In genomic region chr10:81036257-81036656, GRCh38 we compare ENCODE assay signal across 16 cellular contexts.
DNase-seq lines count a peak whose midpoint lies in the region; ATAC-seq and TF ChIP-seq lines count a peak whose summit lies in the region.
"Had no signal": no experiment of that assay in that cellular context is flagged by ENCODE, and none has a peak within 500 bp of the region (broad histone marks: within the 10 kb centered on the region; RNA-seq: fewer than 3 reads in every experiment).

No MANE protein-coding gene starts in this region.

- TF ChIP-seq POLR2A in ovary (IDR thresholded peaks at IDR 0.05): no peak

- no peak for TF ChIP-seq EP300 in ovary (IDR thresholded peaks at IDR 0.05)

- no peaks in the 10 kb centered on the region for H3K4me1 ChIP-seq in ovary (ENCODE audit: insufficient read depth)
- H3K4me1 ChIP-seq: vagina had no signal

- H3K9me3 ChIP-seq in ovary: no peaks in the 10 kb centered on the region
- H3K9me3 ChIP-seq: vagina had no signal

- no peaks in the 10 kb centered on the region for H3K36me3 ChIP-seq in ovary
- H3K36me3 ChIP-seq: vagina had no signal

- H3K4me3 ChIP-seq in ovary: no peak overlapping the region
- H3K4me3 ChIP-seq: skin epidermis, vagina had no signal

- WGBS in ovary, 3 donors: 46 to 72% (median 67%) methylated on average over 3 of the region's 3 CpGs

- TF ChIP-seq CTCF in ovary (IDR thresholded peaks at IDR 0.05): no peak

- intact Hi-C loops in ovary (cut with DNase I): no loop called here

- H3K27ac ChIP-seq in ovary: no peak overlapping the region
- H3K27ac ChIP-seq: skin epidermis, vagina had no signal

- ATAC-seq in GM18861 (IDR thresholded peaks at IDR 0.05; ENCODE audit: unreplicated experiment) (peak; percentile 74), GM21367 (IDR thresholded peaks at IDR 0.05; ENCODE audit: unreplicated experiment) (peak; percentile 83), HG02943 (IDR thresholded peaks at IDR 0.05; ENCODE audit: low read depth, unreplicated experiment) (peak; percentile 47), HG03558 (IDR thresholded peaks at IDR 0.05; ENCODE audit: extremely low read depth, unreplicated experiment) (peak; percentile 74)
- ATAC-seq: activated CD8-positive, alpha-beta T cell treated with anti-CD3 and anti-CD28 coated beads for 36 hours; activated naive CD8-positive, alpha-beta T cell treated with anti-CD3 and anti-CD28 coated beads, Interleukin-2, amount 50 U/mL, for 24 hours; natural killer cell treated with Interleukin-12 subunit alpha and Interleukin-12 subunit beta and Interleukin-15 and Interleukin-18, amount 100 ng/mL, for 72 hours; T-helper 17 cell had no signal

- DNase-seq in ureter (ENCODE audit: low spot score): no peak
- DNase-seq in NCI-H146 treated with DMSO at 0.1 percent for 48 hours (lab: John Stamatoyannopoulos, UW; ENCODE audit: unreplicated experiment): no peak
- no peak for DNase-seq in ovary
- no peak for DNase-seq in kidney glomerular epithelial cell (lab: John Stamatoyannopoulos, UW)
- DNase-seq: activated CD8-positive, alpha-beta T cell treated with anti-CD3 and anti-CD28 coated beads for 36 hours; activated naive CD8-positive, alpha-beta T cell treated with anti-CD3 and anti-CD28 coated beads, Interleukin-2, amount 50 U/mL, for 24 hours; foreskin melanocyte; NCI-H187; T-helper 17 cell had no signal

- no peaks in the 10 kb centered on the region for H3K27me3 ChIP-seq in ovary
- H3K27me3 ChIP-seq: vagina had no signal
